Comparison of ENCODE assay signal across 8 cellular contexts in the genomic region with DNA sequence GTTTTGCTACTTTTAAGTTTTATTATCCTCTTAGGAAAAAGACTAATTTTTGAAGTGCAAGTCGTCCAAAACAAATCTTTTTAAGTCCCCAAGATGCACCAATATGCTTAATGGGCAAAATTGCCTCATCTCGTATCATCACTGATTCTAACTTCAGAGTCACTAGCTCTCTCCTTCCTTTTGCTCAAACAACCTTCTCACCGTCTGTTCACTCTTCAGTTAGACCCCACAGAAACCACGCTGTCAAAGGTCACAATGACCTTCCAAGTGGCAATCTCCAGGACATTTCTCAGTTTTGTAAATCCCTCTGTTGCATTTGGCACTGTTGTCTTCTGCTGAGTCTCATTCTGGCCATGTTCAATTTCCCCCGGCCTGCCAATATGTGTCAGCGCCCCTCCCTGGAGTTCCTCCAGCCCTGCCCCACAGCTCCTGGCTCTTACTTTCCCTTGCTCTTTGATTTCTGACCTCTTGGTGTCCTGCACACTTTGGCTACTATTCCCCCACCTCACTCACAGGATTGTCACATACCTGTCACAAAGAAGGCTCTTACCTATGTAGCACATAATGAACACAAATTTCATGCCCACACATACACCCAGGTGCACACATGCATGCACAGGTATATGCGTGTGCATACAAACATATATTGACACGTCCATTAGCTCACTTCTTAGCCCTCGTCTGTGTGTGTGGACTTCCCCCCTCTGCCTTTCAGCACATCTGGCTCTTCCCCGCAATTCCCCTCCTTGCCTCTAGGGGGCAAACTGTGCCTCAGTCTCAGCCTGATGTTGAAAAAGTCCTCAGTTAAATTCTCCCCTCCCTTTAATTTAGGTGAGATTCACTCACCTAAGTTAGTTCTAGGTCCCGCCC.
DNase-seq lines count a peak whose midpoint lies in the region; ATAC-seq, FAIRE-seq and TF ChIP-seq lines count a peak whose summit lies in the region.

No MANE protein-coding gene starts in this region.

- no peaks in the 10 kb centered on the region for H4K20me1 ChIP-seq in HepG2 (ENCODE audit: insufficient read depth, low read length)

- TF ChIP-seq EP300 in HepG2 (IDR thresholded peaks at IDR 0.05; ENCODE audit: low read depth in 2 of 2, low read length in 2 of 2), result no peak
- TF ChIP-seq EP300 in HepG2 (CRISPR knock-in tag; IDR thresholded peaks at IDR 0.05; ENCODE audit: borderline replicate concordance), result no peak

- H3K27me3 Mint-ChIP-seq in T-helper 17 cell, result peaks cover 11% of the 10 kb centered on the region

- in situ Hi-C loops in astrocyte of the spinal cord (cut with HindIII; ENCODE audit: low sequenced_read_pairs) (no loop called here), HepG2 (cut with HindIII; ENCODE audit: extremely low pct_ligation_motif_present, low pct_unique_long_range_greater_than_20kb) (no loop called here)

- H3K36me3 ChIP-seq in HepG2 (replicated peaks in 1 of 2; ENCODE audit: control insufficient read depth in 1 of 2, insufficient read depth in 2 of 2, low read length in 2 of 2), result no peaks in the 10 kb centered on the region

- no peaks in the 10 kb centered on the region; a peak in 1 of 5 replicates for H3K27me3 ChIP-seq in HepG2 (ENCODE audit: control insufficient read depth in 1 of 2, insufficient read depth in 2 of 2, low read length in 2 of 2)

- POLR2A ChIA-PET in HepG2 (lab: Yijun Ruan, JAX), result no interaction called here

- ATAC-seq in GM19328 (IDR thresholded peaks at IDR 0.05; ENCODE audit: unreplicated experiment) (peak; percentile 53), HG03439 (IDR thresholded peaks at IDR 0.05; ENCODE audit: unreplicated experiment) (peak; percentile 65), T-helper 17 cell (peak; percentile 87), HepG2 (peak; percentile 85)

- no peaks in the 10 kb centered on the region for H3K36me3 Mint-ChIP-seq in T-helper 17 cell (ENCODE audit: low read depth)

- no peak overlapping the region for H3K27ac ChIP-seq in C4-2B
- no peak overlapping the region for H3K27ac ChIP-seq in HepG2 (ENCODE audit: extremely low read length, insufficient read depth, low read length)

- no peak overlapping the region for H3K4me2 ChIP-seq in HepG2 (ENCODE audit: low read depth, low read length)

- H3K27ac Mint-ChIP-seq in T-helper 17 cell, result no peak overlapping the region

- H3K9ac ChIP-seq in HepG2 (ENCODE audit: insufficient read depth, low read depth, low read length), result no peak overlapping the region

- peak; percentile 92 for TF ChIP-seq CTCF in C4-2B (conservative IDR thresholded peaks at IDR 0.05)
- TF ChIP-seq CTCF in astrocyte of the spinal cord (IDR thresholded peaks at IDR 0.05; ENCODE audit: low read depth, low read length), result peak; percentile 79
- peak; percentile 68 for TF ChIP-seq CTCF in HepG2 (CRISPR knock-in tag; IDR thresholded peaks at IDR 0.05)

- DNase-seq in T-helper 17 cell (peak; percentile 17 to 53 (median 29)), astrocyte of the spinal cord (ENCODE audit: low read depth, low spot score) (no peak), HepG2 (ENCODE audit: low spot score) (peak; percentile 7), NCI-H2107 treated with DMSO at 0.1 percent for 48 hours (lab: John Stamatoyannopoulos, UW; ENCODE audit: unreplicated experiment) (no peak)
- peak; percentile 29 for DNase-seq in stimulated activated CD8-positive, alpha-beta memory T cell treated with anti-CD3 and anti-CD28 coated beads, Interleukin-4, amount 100 ng/mL, for 24 hours (ENCODE audit: low read depth)

- no peaks in the 10 kb centered on the region for H3K79me2 ChIP-seq in HepG2 (ENCODE audit: insufficient read depth, low read length)

- no peak for TF ChIP-seq RAD21 in HepG2 (CRISPR knock-in tag; IDR thresholded peaks at IDR 0.05)

- peak; percentile 26 for FAIRE-seq in HepG2 (lab: Jason Lieb, UNC)

- no peak for TF ChIP-seq POLR2A in HepG2 (IDR thresholded peaks at IDR 0.05; ENCODE audit: insufficient read depth in 1 of 2, low read depth in 2 of 2, low read length in 2 of 2)

- intact Hi-C loops in HepG2 (cut with micrococcal nuclease; ENCODE audit: unreplicated experiment), result loop anchor here (1.0 kb wide), 1 partner anchor 359 kb away; no protein-coding TSS in a partner anchor

- WGBS in HepG2 (ENCODE audit: low lambda C conversion rate), result 18% methylated on average over 11 of the region's 11 CpGs

- CTCF ChIA-PET in HepG2 (lab: Yijun Ruan, JAX; ENCODE audit: low intra/inter-chr PET ratio, low total read pairs), result interaction anchor here (1.2 kb wide), 1 partner anchor 359 kb away, joined by 4 read pairs; no protein-coding TSS in a partner anchor

- H3K4me1 ChIP-seq in HepG2 (ENCODE audit: insufficient read depth, low read length), result peaks cover 11% of the 10 kb centered on the region; the same call in 1 of the 2 replicates

- H2AFZ ChIP-seq in HepG2 (ENCODE audit: low read length), result no peak overlapping the region

- peaks cover 2% of the 10 kb centered on the region for H3K4me1 Mint-ChIP-seq in T-helper 17 cell

- H3K9me3 ChIP-seq in T-helper 17 cell (ENCODE audit: control insufficient read depth, low read length, poor library complexity, severe bottlenecking), result no peaks in the 10 kb centered on the region
- H3K9me3 ChIP-seq in HepG2 (ENCODE audit: low read length), result no peaks in the 10 kb centered on the region

- H3K4me3 ChIP-seq in astrocyte of the spinal cord (ENCODE audit: low read depth, low read length) (no peak overlapping the region), HepG2 (replicated peaks in 1 of 3; ENCODE audit: insufficient read depth in 1 of 3, low read depth in 2 of 3, low read length in 3 of 3) (no peak overlapping the region)

- BruUV-seq in HepG2 (replicated peaks; lab: Mats Ljungman, UMichigan), result no TSS peak

- no peak overlapping the region for H3K4me3 Mint-ChIP-seq in T-helper 17 cell

TF ChIP-seq in HepG2, 621 proteins besides CTCF, POLR2A, EP300 and RAD21 (continues in another document):
- no peak for TF ChIP-seq KLF16 (CRISPR knock-in tag; IDR thresholded peaks at IDR 0.05)
- TF ChIP-seq STAG1 (CRISPR knock-in tag; IDR thresholded peaks at IDR 0.05), result peak; percentile 46
- no peak for TF ChIP-seq HNRNPK (IDR thresholded peaks at IDR 0.05; ENCODE audit: low read depth, low read length, poor library complexity, severe bottlenecking)
- TF ChIP-seq MAFF (IDR thresholded peaks at IDR 0.05; ENCODE audit: low read depth, low read length), result 0 out of 2 replicates have a peak, but pooled peaks have one; percentile 14
- peak in 1 of 2 experiments; percentile 11; a peak in 1 of 4 replicates for TF ChIP-seq MAFK (conservative IDR thresholded peaks at IDR 0.05 in 1 of 2, IDR thresholded peaks at IDR 0.05 in 1 of 2; ENCODE audit: low read length in 2 of 2)
- TF ChIP-seq, protein P1, sequence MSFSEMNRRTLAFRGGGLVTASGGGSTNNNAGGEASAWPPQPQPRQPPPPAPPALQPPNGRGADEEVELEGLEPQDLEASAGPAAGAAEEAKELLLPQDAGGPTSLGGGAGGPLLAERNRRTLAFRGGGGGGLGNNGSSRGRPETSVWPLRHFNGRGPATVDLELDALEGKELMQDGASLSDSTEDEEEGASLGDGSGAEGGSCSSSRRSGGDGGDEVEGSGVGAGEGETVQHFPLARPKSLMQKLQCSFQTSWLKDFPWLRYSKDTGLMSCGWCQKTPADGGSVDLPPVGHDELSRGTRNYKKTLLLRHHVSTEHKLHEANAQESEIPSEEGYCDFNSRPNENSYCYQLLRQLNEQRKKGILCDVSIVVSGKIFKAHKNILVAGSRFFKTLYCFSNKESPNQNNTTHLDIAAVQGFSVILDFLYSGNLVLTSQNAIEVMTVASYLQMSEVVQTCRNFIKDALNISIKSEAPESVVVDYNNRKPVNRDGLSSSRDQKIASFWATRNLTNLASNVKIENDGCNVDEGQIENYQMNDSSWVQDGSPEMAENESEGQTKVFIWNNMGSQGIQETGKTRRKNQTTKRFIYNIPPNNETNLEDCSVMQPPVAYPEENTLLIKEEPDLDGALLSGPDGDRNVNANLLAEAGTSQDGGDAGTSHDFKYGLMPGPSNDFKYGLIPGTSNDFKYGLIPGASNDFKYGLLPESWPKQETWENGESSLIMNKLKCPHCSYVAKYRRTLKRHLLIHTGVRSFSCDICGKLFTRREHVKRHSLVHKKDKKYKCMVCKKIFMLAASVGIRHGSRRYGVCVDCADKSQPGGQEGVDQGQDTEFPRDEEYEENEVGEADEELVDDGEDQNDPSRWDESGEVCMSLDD (CRISPR knock-in tag; IDR thresholded peaks at IDR 0.05; ENCODE audit: borderline replicate concordance), result no peak
- TF ChIP-seq, protein P2, sequence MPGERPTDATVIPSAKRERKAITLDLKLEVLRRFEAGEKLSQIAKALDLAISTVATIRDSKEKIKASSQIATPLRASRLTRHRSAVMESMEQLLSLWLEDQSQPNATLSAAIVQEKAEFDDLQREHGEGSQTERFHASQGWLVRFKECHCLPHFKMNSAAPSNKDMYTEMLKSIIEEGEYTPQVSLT (CRISPR knock-in tag; IDR thresholded peaks at IDR 0.05; ENCODE audit: borderline replicate concordance, low read depth), result no peak
- TF ChIP-seq ZNF510 (CRISPR knock-in tag; IDR thresholded peaks at IDR 0.05; ENCODE audit: low read depth), result no peak
- no peak for TF ChIP-seq SCMH1 (CRISPR knock-in tag; IDR thresholded peaks at IDR 0.05; ENCODE audit: borderline replicate concordance)
- TF ChIP-seq ZNF205 (CRISPR knock-in tag; IDR thresholded peaks at IDR 0.05), result no peak
- TF ChIP-seq, protein P3, sequence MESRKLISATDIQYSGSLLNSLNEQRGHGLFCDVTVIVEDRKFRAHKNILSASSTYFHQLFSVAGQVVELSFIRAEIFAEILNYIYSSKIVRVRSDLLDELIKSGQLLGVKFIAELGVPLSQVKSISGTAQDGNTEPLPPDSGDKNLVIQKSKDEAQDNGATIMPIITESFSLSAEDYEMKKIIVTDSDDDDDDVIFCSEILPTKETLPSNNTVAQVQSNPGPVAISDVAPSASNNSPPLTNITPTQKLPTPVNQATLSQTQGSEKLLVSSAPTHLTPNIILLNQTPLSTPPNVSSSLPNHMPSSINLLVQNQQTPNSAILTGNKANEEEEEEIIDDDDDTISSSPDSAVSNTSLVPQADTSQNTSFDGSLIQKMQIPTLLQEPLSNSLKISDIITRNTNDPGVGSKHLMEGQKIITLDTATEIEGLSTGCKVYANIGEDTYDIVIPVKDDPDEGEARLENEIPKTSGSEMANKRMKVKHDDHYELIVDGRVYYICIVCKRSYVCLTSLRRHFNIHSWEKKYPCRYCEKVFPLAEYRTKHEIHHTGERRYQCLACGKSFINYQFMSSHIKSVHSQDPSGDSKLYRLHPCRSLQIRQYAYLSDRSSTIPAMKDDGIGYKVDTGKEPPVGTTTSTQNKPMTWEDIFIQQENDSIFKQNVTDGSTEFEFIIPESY (CRISPR knock-in tag; IDR thresholded peaks at IDR 0.05), result no peak
- TF ChIP-seq, protein P4, sequence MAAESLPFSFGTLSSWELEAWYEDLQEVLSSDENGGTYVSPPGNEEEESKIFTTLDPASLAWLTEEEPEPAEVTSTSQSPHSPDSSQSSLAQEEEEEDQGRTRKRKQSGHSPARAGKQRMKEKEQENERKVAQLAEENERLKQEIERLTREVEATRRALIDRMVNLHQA (CRISPR knock-in tag; IDR thresholded peaks at IDR 0.05), result no peak
- no peak for TF ChIP-seq ZNF460 (CRISPR knock-in tag; IDR thresholded peaks at IDR 0.05; ENCODE audit: borderline replicate concordance)
- no peak for TF ChIP-seq ZSCAN21 (CRISPR knock-in tag; IDR thresholded peaks at IDR 0.05; ENCODE audit: borderline replicate concordance)
- TF ChIP-seq SMC3 (IDR thresholded peaks at IDR 0.05; ENCODE audit: low read length), result peak; percentile 44; the same call in 1 of the 2 replicates

Comparison
In these comparisons a context has a peak if more than half of its experiments do, and no peak if none do; other contexts are left out.
1. DNase-seq: peak in T-helper 17 cell (3 of 3), HepG2 (single experiment) and stimulated activated CD8-positive, alpha-beta memory T cell treated with anti-CD3 and anti-CD28 coated beads, Interleukin-4, amount 100 ng/mL, for 24 hours (single experiment); none in astrocyte of the spinal cord (single experiment) and NCI-H2107 treated with DMSO at 0.1 percent for 48 hours (single experiment).
2. Peak in every context shown above with its lines, with median percentiles within 50 percentile points of each other: CTCF ChIP-seq and ATAC-seq.